28 cellular contexts compared by ENCODE assay signal in genomic region chr21:36034211-36034913, GRCh38.
"Had no signal": no experiment of that assay in that cellular context is flagged by ENCODE, and none has a peak within 500 bp of the region (broad histone marks: within the 10 kb centered on the region; RNA-seq: fewer than 3 reads in every experiment).

No MANE protein-coding gene starts in this region.

- H3K4me1 Mint-ChIP-seq: central memory CD8-positive, alpha-beta T cell; immature natural killer cell; natural killer cell had no signal

- H3K9me3 Mint-ChIP-seq: central memory CD8-positive, alpha-beta T cell; dendritic cell treated with granulocyte-macrophage colony-stimulating factor and Interleukin-4, amounts not matched to agents 40 ng/mL and 50 ng/mL, for 4 days; immature natural killer cell; natural killer cell; stimulated activated naive B cell treated with anti-CD40 and anti-IgM and Interleukin-4, amounts not matched to agents 10 μg/mL and 1 μg/mL and 100 μg/mL, for 72 hours; T-helper 2 cell treated with Interferon-gamma antibody and Interleukin-4, amounts not matched to agents 5 μg/mL and 100 μg/mL, for 36 hours had no signal

- H3K27ac Mint-ChIP-seq: activated naive CD8-positive, alpha-beta T cell; dendritic cell treated with granulocyte-macrophage colony-stimulating factor and Interleukin-4, amounts not matched to agents 40 ng/mL and 50 ng/mL, for 4 days; natural killer cell; stimulated activated naive B cell treated with anti-CD40 and anti-IgM and Interleukin-4, amounts not matched to agents 10 μg/mL and 1 μg/mL and 100 μg/mL, for 72 hours; T-helper 2 cell treated with Interferon-gamma antibody and Interleukin-4, amounts not matched to agents 5 μg/mL and 100 μg/mL, for 36 hours had no signal

- H3K27me3 Mint-ChIP-seq: activated naive CD8-positive, alpha-beta T cell; central memory CD8-positive, alpha-beta T cell; dendritic cell treated with granulocyte-macrophage colony-stimulating factor and Interleukin-4, amounts not matched to agents 40 ng/mL and 50 ng/mL, for 4 days; stimulated activated naive B cell treated with anti-CD40 and anti-IgM and Interleukin-4, amounts not matched to agents 10 μg/mL and 1 μg/mL and 100 μg/mL, for 72 hours had no signal

- H3K4me1 ChIP-seq: esophagus muscularis mucosa, prostate gland, sigmoid colon, suprapubic skin, tibial artery had no signal

- H3K27me3 ChIP-seq: esophagus muscularis mucosa, sigmoid colon, stomach, suprapubic skin, tibial artery had no signal

- H3K4me3 Mint-ChIP-seq: activated naive CD8-positive, alpha-beta T cell; central memory CD8-positive, alpha-beta T cell; dendritic cell treated with granulocyte-macrophage colony-stimulating factor and Interleukin-4, amounts not matched to agents 40 ng/mL and 50 ng/mL, for 4 days; immature natural killer cell; natural killer cell; stimulated activated naive B cell treated with anti-CD40 and anti-IgM and Interleukin-4, amounts not matched to agents 10 μg/mL and 1 μg/mL and 100 μg/mL, for 72 hours; T-helper 2 cell treated with Interferon-gamma antibody and Interleukin-4, amounts not matched to agents 5 μg/mL and 100 μg/mL, for 36 hours had no signal

- H3K9me3 ChIP-seq: esophagus muscularis mucosa, prostate gland, sigmoid colon, stomach, suprapubic skin, tibial artery had no signal

- H3K4me3 ChIP-seq: esophagus muscularis mucosa, prostate gland, sigmoid colon, stomach, suprapubic skin, tibial artery had no signal

- H3K27ac ChIP-seq: esophagus muscularis mucosa, prostate gland, sigmoid colon, stomach, suprapubic skin, tibial artery had no signal

- DNase-seq: activated CD4-positive, alpha-beta T cell treated with anti-CD3 and anti-CD28 coated beads for 4 hours; activated CD4-positive, alpha-beta T cell treated with anti-CD3 and anti-CD28 coated beads, Interleukin-2, amount 50 U/mL, for 48 hours; activated CD4-positive, CD25-positive, alpha-beta regulatory T cell; activated CD8-positive, alpha-beta memory T cell treated with anti-CD3 and anti-CD28 coated beads for 24 hours; activated effector memory CD4-positive, alpha-beta T cell treated with Interleukin-2 at 50 U/mL for 16 hours; activated naive CD4-positive, alpha-beta T cell treated with Interleukin-2 at 50 U/mL for 16 hours; anterior cingulate cortex; foreskin melanocyte; glutamatergic neuron; immature natural killer cell; kidney; left colon; midbrain; natural killer cell; sigmoid colon; stimulated activated CD4-positive, alpha-beta T cell treated with anti-CD3 and anti-CD28 coated beads, Interleukin-15, amount 100 ng/mL, for 24 hours; stimulated activated CD4-positive, alpha-beta T cell treated with anti-CD3 and anti-CD28 coated beads, Interleukin-2, amount 100 ng/mL, for 24 hours; stimulated activated naive B cell treated with anti-CD40 and anti-IgM and Interleukin-4, amounts not matched to agents 10 μg/mL and 1 μg/mL and 100 μg/mL, for 72 hours; stomach; T-helper 1 cell; tibial artery had no signal

- ATAC-seq: natural killer cell; stimulated activated naive B cell treated with anti-CD40 and anti-IgM and Interleukin-4, amounts not matched to agents 10 μg/mL and 1 μg/mL and 100 μg/mL, for 72 hours had no signal
